ENCODE assay signal across 17 cellular contexts in the genomic region with DNA sequence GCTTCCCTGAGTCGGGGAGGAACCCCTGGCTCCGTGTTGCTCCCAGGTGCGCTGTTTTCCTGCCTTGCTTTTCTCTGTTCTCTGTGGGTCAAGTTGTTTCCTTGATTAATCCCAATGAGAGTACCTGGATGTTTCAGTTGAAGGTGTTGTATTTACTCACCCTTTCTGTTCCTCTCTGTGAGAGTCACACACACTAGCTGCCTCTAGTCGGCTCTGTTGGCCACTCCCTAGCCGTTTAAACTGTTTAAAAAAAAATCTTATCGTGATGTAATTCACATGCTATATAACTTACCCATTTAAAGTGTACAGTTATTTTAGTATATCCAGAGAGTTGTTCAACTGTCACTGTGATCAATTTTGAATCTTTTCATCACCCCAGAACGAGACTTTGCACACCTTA.
DNase-seq lines count a peak whose midpoint lies in the region; ATAC-seq and TF ChIP-seq lines count a peak whose summit lies in the region.
"Had no signal": no experiment of that assay in that cellular context is flagged by ENCODE, and none has a peak within 500 bp of the region (broad histone marks: within the 10 kb centered on the region; RNA-seq: fewer than 3 reads in every experiment).

No MANE protein-coding gene starts in this region.

- peaks cover 25% of the 10 kb centered on the region for H3K4me1 ChIP-seq in CD4-positive, alpha-beta memory T cell (ENCODE audit: insufficient read depth, low read length)
- 0 out of 2 replicates have a peak, but pooled peaks cover 5% of the 10 kb centered on the region for H3K4me1 ChIP-seq in H9 (ENCODE audit: insufficient read depth, low read length)

- no peak overlapping the region for H4K91ac ChIP-seq in H9 (ENCODE audit: insufficient read length, low read depth, low read length)

- H3K4me3 ChIP-seq in CD4-positive, alpha-beta memory T cell (ENCODE audit: low read length in 2 of 2), result no peak overlapping the region

- no peak overlapping the region for H3K23ac ChIP-seq in H9 (ENCODE audit: insufficient read length, low read depth, low read length)

- no peak overlapping the region for H4K8ac ChIP-seq in H9 (replicated peaks; ENCODE audit: insufficient read length, low read depth, low read length)

- H3K36me3 Mint-ChIP-seq in CD4-positive, alpha-beta memory T cell, result peaks cover 18 to 21% of the 10 kb centered on the region in 2 donors
- H3K36me3 Mint-ChIP-seq in H9 (ENCODE audit: insufficient read depth in 1 of 3, low read depth in 3 of 3) (peaks cover 18 to 26% (median 20%) of the 10 kb centered on the region in 3 experiments), nephron progenitor cell (ENCODE audit: low read depth) (peaks cover 64% of the 10 kb centered on the region)
- no peaks in the 10 kb centered on the region for H3K36me3 Mint-ChIP-seq in central memory CD8-positive, alpha-beta T cell (ENCODE audit: insufficient read depth)

- no peaks in the 10 kb centered on the region for H4K20me1 ChIP-seq in H9 (ENCODE audit: control insufficient read depth, insufficient read depth, insufficient read length)

- no peak overlapping the region for H3K18ac ChIP-seq in H9 (ENCODE audit: insufficient read length, low read depth, low read length)

- H4K5ac ChIP-seq in H9 (ENCODE audit: insufficient read length, low read depth, low read length), result no peak overlapping the region

- H3T11ph ChIP-seq in H9 (ENCODE audit: low read length), result no peak overlapping the region

- no peak overlapping the region for H2BK120ac ChIP-seq in H9 (ENCODE audit: low read depth, low read length, poor library complexity, severe bottlenecking)

- no peak overlapping the region for H2BK5ac ChIP-seq in H9 (ENCODE audit: insufficient read length, low read length)

- H2BK20ac ChIP-seq in H9 (ENCODE audit: low read depth, low read length, poor library complexity, severe bottlenecking), result no peak overlapping the region

- H2AFZ ChIP-seq in H9 (ENCODE audit: low read length), result no peak overlapping the region

- intact Hi-C loops in CD4-positive, alpha-beta memory T cell (cut with micrococcal nuclease), result no loop called here

- H3K79me1 ChIP-seq in H9 (ENCODE audit: insufficient read depth, low read depth, low read length, poor library complexity, severe bottlenecking), result peaks cover 6% of the 10 kb centered on the region

- H3K27me3 ChIP-seq in CD4-positive, alpha-beta memory T cell (ENCODE audit: insufficient read depth, low read length), result no peaks in the 10 kb centered on the region
- H3K27me3 ChIP-seq in H9 (ENCODE audit: insufficient read depth, low read length), result no peaks in the 10 kb centered on the region

- no peak overlapping the region for H3K56ac ChIP-seq in H9 (ENCODE audit: insufficient read length, low read depth, low read length)

- no peak overlapping the region for H3K14ac ChIP-seq in H9 (ENCODE audit: insufficient read depth, low read length)

- CTCF ChIA-PET in CD4-positive, alpha-beta memory T cell (lab: Charles Lee; ENCODE audit: partially characterized antibody), result interaction anchor here (0.6 kb wide), 1 partner anchor 11 kb away, joined by 3 read pairs; no protein-coding TSS in a partner anchor

- H3K4me3 Mint-ChIP-seq in CD4-positive, alpha-beta memory T cell, result no peak overlapping the region
- H3K4me3 Mint-ChIP-seq in H9 (no peak overlapping the region), nephron progenitor cell (no peak overlapping the region)
- no peak overlapping the region for H3K4me3 Mint-ChIP-seq in central memory CD8-positive, alpha-beta T cell
- H3K4me3 Mint-ChIP-seq: activated CD4-positive, alpha-beta T cell treated with anti-CD3 and anti-CD28 coated beads, Interleukin-2, amount 10 ng/mL, durations not matched to agents 7 days and 5 days; activated T-cell treated with anti-CD3 and anti-CD28 coated beads, Interleukin-2, amount 50 U/mL, for 24 hours had no signal

- H3K9me3 Mint-ChIP-seq in CD4-positive, alpha-beta memory T cell, result peaks cover 7 to 23% (median 19%) of the 10 kb centered on the region in 8 donors
- H3K9me3 Mint-ChIP-seq in H9, result peaks cover 23 to 26% of the 10 kb centered on the region in 2 experiments
- H3K9me3 Mint-ChIP-seq in central memory CD8-positive, alpha-beta T cell, result peaks cover 14% of the 10 kb centered on the region
- H3K9me3 Mint-ChIP-seq in nephron progenitor cell, result peaks cover 42% of the 10 kb centered on the region

- H2BK12ac ChIP-seq in H9 (ENCODE audit: insufficient read length, low read depth, low read length), result no peak overlapping the region

- no peak overlapping the region for H3K27ac ChIP-seq in CD4-positive, alpha-beta memory T cell (ENCODE audit: low read depth, low read length)
- H3K27ac ChIP-seq in H9 (ENCODE audit: insufficient read length, low read depth, low read length), result no peak overlapping the region

- H3K4ac ChIP-seq in H9 (ENCODE audit: low read depth, low read length), result no peak overlapping the region

- H3K36me3 ChIP-seq in CD4-positive, alpha-beta memory T cell (ENCODE audit: insufficient read depth, low read length), result no peaks in the 10 kb centered on the region

- peaks cover 53 to 84% (median 65%) of the 10 kb centered on the region in 4 donors for H3K4me1 Mint-ChIP-seq in CD4-positive, alpha-beta memory T cell
- H3K4me1 Mint-ChIP-seq in H9 (peaks cover 18 to 20% of the 10 kb centered on the region in 2 experiments), nephron progenitor cell (peaks cover 35% of the 10 kb centered on the region)
- H3K4me1 Mint-ChIP-seq in central memory CD8-positive, alpha-beta T cell, result peaks cover 76% of the 10 kb centered on the region

- H3K9ac ChIP-seq in H9 (ENCODE audit: extremely low read depth, insufficient read length, low read length), result no peak overlapping the region

- TF ChIP-seq CTCF in H9 (conservative IDR thresholded peaks at IDR 0.05), result no peak
- no peak for TF ChIP-seq CTCF in nephron progenitor cell (IDR thresholded peaks at IDR 0.05)

- H3K79me2 ChIP-seq in H9 (ENCODE audit: insufficient read depth, low read length), result peaks cover 3% of the 10 kb centered on the region; the same call in 1 of the 2 replicates

- no peak for ATAC-seq in central memory CD8-positive, alpha-beta T cell (replicated peaks; ENCODE audit: extremely low read depth, poor library complexity, severe bottlenecking)
- ATAC-seq in HG02970 (IDR thresholded peaks at IDR 0.05; ENCODE audit: low FRiP score, unreplicated experiment) (no peak), GM21360 (IDR thresholded peaks at IDR 0.05; ENCODE audit: unreplicated experiment) (no peak)
- ATAC-seq: naive thymus-derived CD4-positive, alpha-beta T cell had no signal

- POLR2A ChIA-PET in CD4-positive, alpha-beta memory T cell (lab: Charles Lee; ENCODE audit: partially characterized antibody), result no interaction called here

- H3K27me3 Mint-ChIP-seq in CD4-positive, alpha-beta memory T cell, result no peaks in the 10 kb centered on the region
- no peaks in the 10 kb centered on the region; the same call in 1 of the 2 replicates for H3K27me3 Mint-ChIP-seq in H9 (ENCODE audit: low read depth)
- no peaks in the 10 kb centered on the region for H3K27me3 Mint-ChIP-seq in central memory CD8-positive, alpha-beta T cell
- H3K27me3 Mint-ChIP-seq in nephron progenitor cell (ENCODE audit: low read depth, poor library complexity), result peaks cover 6% of the 10 kb centered on the region
- H3K27me3 Mint-ChIP-seq: activated CD4-positive, alpha-beta T cell treated with anti-CD3 and anti-CD28 coated beads, Interleukin-2, amount 10 ng/mL, durations not matched to agents 7 days and 5 days; activated T-cell treated with anti-CD3 and anti-CD28 coated beads, Interleukin-2, amount 50 U/mL, for 24 hours; naive thymus-derived CD4-positive, alpha-beta T cell had no signal

- no peak overlapping the region for H2BK15ac ChIP-seq in H9 (ENCODE audit: low read depth, low read length)

- no peaks in the 10 kb centered on the region for H3K23me2 ChIP-seq in H9 (ENCODE audit: insufficient read length, low read depth, low read length, poor library complexity, severe bottlenecking)

- H2AK5ac ChIP-seq in H9 (ENCODE audit: insufficient read length, low read length), result no peak overlapping the region

- no peaks in the 10 kb centered on the region for H3K9me3 ChIP-seq in CD4-positive, alpha-beta memory T cell (ENCODE audit: control insufficient read depth in 1 of 2, low read length in 2 of 2)
- H3K9me3 ChIP-seq in H9 (ENCODE audit: control insufficient read depth, low read depth, low read length), result no peaks in the 10 kb centered on the region

- H3K4me2 ChIP-seq in H9 (ENCODE audit: insufficient read depth, insufficient read length, low read length), result no peak overlapping the region

- peak overlapping the region in 4 of 7 donors; percentile 20 to 73 (median 32) for H3K27ac Mint-ChIP-seq in CD4-positive, alpha-beta memory T cell
- peak overlapping the region; percentile 10 to 58 (median 42); a peak in 4 of 7 replicates for H3K27ac Mint-ChIP-seq in H9
- H3K27ac Mint-ChIP-seq in central memory CD8-positive, alpha-beta T cell (ENCODE audit: low read depth), result peak overlapping the region; percentile 57
- peak overlapping the region; percentile 88 for H3K27ac Mint-ChIP-seq in nephron progenitor cell
- H3K27ac Mint-ChIP-seq: activated CD4-positive, alpha-beta T cell treated with anti-CD3 and anti-CD28 coated beads, Interleukin-2, amount 10 ng/mL, durations not matched to agents 7 days and 5 days; activated T-cell treated with anti-CD3 and anti-CD28 coated beads, Interleukin-2, amount 50 U/mL, for 24 hours had no signal

- no peak for DNase-seq in CD4-positive, alpha-beta memory T cell
- DNase-seq in H9 (no peak), nephron progenitor cell (no peak), GM19238 (ENCODE audit: insufficient read length, low spot score) (no peak), activated gamma-delta T cell treated with Interleukin-2 at 50 U/mL for 16 hours (no peak)
- no peak for DNase-seq in central memory CD8-positive, alpha-beta T cell (ENCODE audit: low spot score in 2 of 2)
- DNase-seq: activated CD4-positive, alpha-beta T cell treated with anti-CD3 and anti-CD28 coated beads, Interleukin-2, amount 10 ng/mL, durations not matched to agents 7 days and 5 days; activated T-cell treated with anti-CD3 and anti-CD28 coated beads, Interleukin-2, amount 50 U/mL, for 24 hours; anterior cingulate cortex; cortex of kidney; naive thymus-derived CD4-positive, alpha-beta T cell; NCI-H1930; NCI-H69; stimulated activated CD4-positive, alpha-beta T cell treated with anti-CD3 and anti-CD28 coated beads, Interleukin-4, amount 100 ng/mL, for 1 hour; T-helper 9 cell had no signal

- WGBS in H9 (ENCODE audit: extremely low coverage, insufficient read length, low lambda C conversion rate), result no CpG with 5 or more reads among the region's 7 CpGs

Comparison
In these comparisons a context has a peak if more than half of its experiments do, and no peak if none do; other contexts are left out.
1. H3K27ac Mint-ChIP-seq: peak in every context shown above with its lines; median percentile 88 in nephron progenitor cell; 57 in central memory CD8-positive, alpha-beta T cell; 42 in H9; 32 in CD4-positive, alpha-beta memory T cell.